17 cellular contexts compared by ENCODE assay signal in genomic region chr7:1779445-1779844, GRCh38.
A peak's percentile ranks its signal among the peaks of the same experiment; 100 is the strongest.
DNase-seq lines count a peak whose midpoint lies in the region; ATAC-seq and TF ChIP-seq lines count a peak whose summit lies in the region.
"Had no signal": no experiment of that assay in that cellular context is flagged by ENCODE, and none has a peak within 500 bp of the region (broad histone marks: within the 10 kb centered on the region; RNA-seq: fewer than 3 reads in every experiment).

No MANE protein-coding gene starts in this region.

- no peaks in the 10 kb centered on the region for H3K27me3 ChIP-seq in stomach
- H3K27me3 ChIP-seq: BLaER1 had no signal

- H3K4me3 Mint-ChIP-seq in activated naive CD8-positive, alpha-beta T cell treated with anti-CD3 and anti-CD28 coated beads for 36 hours, result no peak overlapping the region
- H3K4me3 Mint-ChIP-seq: CD8-positive, alpha-beta memory T cell had no signal

- H3K27me3 Mint-ChIP-seq in activated naive CD8-positive, alpha-beta T cell treated with anti-CD3 and anti-CD28 coated beads for 36 hours, result peaks cover 4% of the 10 kb centered on the region

- no peak overlapping the region for H3K27ac Mint-ChIP-seq in activated naive CD8-positive, alpha-beta T cell treated with anti-CD3 and anti-CD28 coated beads for 36 hours
- H3K27ac Mint-ChIP-seq: CD8-positive, alpha-beta memory T cell had no signal

- no peaks in the 10 kb centered on the region for H3K36me3 ChIP-seq in stomach
- H3K36me3 ChIP-seq: BLaER1 had no signal

- no peaks in the 10 kb centered on the region for H3K36me3 Mint-ChIP-seq in activated naive CD8-positive, alpha-beta T cell treated with anti-CD3 and anti-CD28 coated beads for 36 hours

- intact Hi-C loops in stomach (cut with DNase I; ENCODE audit: low total_unique reads), result no loop called here

- TF ChIP-seq POLR2A in stomach (IDR thresholded peaks at IDR 0.05), result no peak

- WGBS in stomach, 5 donors, result 80 to 91% (median 88%) methylated on average over 14 of the region's 14 CpGs

- no peak overlapping the region for H3K4me3 ChIP-seq in stomach
- H3K4me3 ChIP-seq: BLaER1 had no signal

- H3K27ac ChIP-seq in stomach, result no peak overlapping the region
- H3K27ac ChIP-seq: 22Rv1, BLaER1, HL-60 had no signal

- no peaks in the 10 kb centered on the region for H3K4me1 Mint-ChIP-seq in activated naive CD8-positive, alpha-beta T cell treated with anti-CD3 and anti-CD28 coated beads for 36 hours
- H3K4me1 Mint-ChIP-seq: CD8-positive, alpha-beta memory T cell had no signal

- peak; percentile 11 for DNase-seq in activated CD8-positive, alpha-beta memory T cell treated with anti-CD3 and anti-CD28 coated beads for 24 hours
- DNase-seq in activated CD8-positive, alpha-beta memory T cell treated with anti-CD3 and anti-CD28 coated beads, Interleukin-2, amount 50 U/mL, for 48 hours, result no peak
- DNase-seq in left lobe of liver (ENCODE audit: low spot score), result peak; percentile 24
- peak; percentile 20 for DNase-seq in stomach
- DNase-seq in ACHN, result no peak
- no peak for DNase-seq in activated naive CD8-positive, alpha-beta T cell treated with anti-CD3 and anti-CD28 coated beads for 36 hours
- DNase-seq: AML-193; Caco-2; CD8-positive, alpha-beta memory T cell; DND-41; GDM1; IMR-90 had no signal

- H3K9me3 Mint-ChIP-seq in activated naive CD8-positive, alpha-beta T cell treated with anti-CD3 and anti-CD28 coated beads for 36 hours, result peaks cover 19% of the 10 kb centered on the region

- no peaks in the 10 kb centered on the region for H3K4me1 ChIP-seq in stomach
- H3K4me1 ChIP-seq: BLaER1, Caco-2 had no signal

- TF ChIP-seq CTCF in stomach (IDR thresholded peaks at IDR 0.05), result no peak

- peaks cover 0 to 22% (median 17%) of the 10 kb centered on the region in 4 donors for H3K9me3 ChIP-seq in stomach

- ATAC-seq in left lobe of liver (no peak), GM18867 (IDR thresholded peaks at IDR 0.05; ENCODE audit: unreplicated experiment) (no peak)
- ATAC-seq: HCT116 had no signal

- in situ Hi-C loops in ACHN (cut with HindIII; ENCODE audit: low pct_ligation_motif_present, low pct_unique_long_range_greater_than_20kb, low sequenced_read_pairs), result no loop called here

- TF ChIP-seq EP300 in stomach (IDR thresholded peaks at IDR 0.05), result no peak

Comparison
In these comparisons a context has a peak if more than half of its experiments do, and no peak if none do; other contexts are left out.
1. DNase-seq: peak in activated CD8-positive, alpha-beta memory T cell treated with anti-CD3 and anti-CD28 coated beads for 24 hours (single experiment), left lobe of liver (single experiment) and stomach (single experiment); none in activated CD8-positive, alpha-beta memory T cell treated with anti-CD3 and anti-CD28 coated beads, Interleukin-2, amount 50 U/mL, for 48 hours (single experiment), ACHN (single experiment) and activated naive CD8-positive, alpha-beta T cell treated with anti-CD3 and anti-CD28 coated beads for 36 hours (single experiment).